Comparison of ENCODE assay signal across 9 cellular contexts in the genomic region with DNA sequence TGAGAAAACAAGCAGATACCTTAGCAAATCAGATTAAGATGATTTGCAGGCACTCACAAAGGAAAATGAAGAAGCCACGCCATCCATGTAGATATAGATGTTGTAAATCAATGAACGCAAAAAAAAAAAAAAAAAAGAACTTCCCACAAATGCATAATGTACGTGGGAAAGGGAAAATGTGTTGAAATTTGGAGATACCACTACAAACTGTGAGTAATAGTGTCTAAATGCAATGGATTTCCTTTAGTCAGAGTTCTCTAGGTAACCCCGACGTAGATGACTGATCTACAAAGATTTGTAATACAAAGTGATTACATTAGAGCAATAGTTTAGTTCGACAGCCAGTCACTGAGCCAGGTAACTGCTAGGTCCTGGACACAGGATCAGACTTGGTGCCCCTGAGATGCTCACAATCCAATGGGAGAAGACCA. TPM values are rescaled to one million over a fixed set of nuclear protein-coding genes. Genes with fewer than 3 reads are reported as not detected.
A peak's percentile ranks its signal among the peaks of the same experiment; 100 is the strongest.
DNase-seq lines count a peak whose midpoint lies in the region; ATAC-seq, FAIRE-seq and TF ChIP-seq lines count a peak whose summit lies in the region.
"Had no signal": no experiment of that assay in that cellular context is flagged by ENCODE, and none has a peak within 500 bp of the region (broad histone marks: within the 10 kb centered on the region; RNA-seq: fewer than 3 reads in every experiment).

No MANE protein-coding gene starts in this region.

- DNase-seq in HL-60 (ENCODE audit: low read depth in 1 of 2, low spot score in 1 of 2) (no peak), SIG-M5 treated with dmso at 0.1 percent for 504 hours (lab: John Stamatoyannopoulos, UW; ENCODE audit: unreplicated experiment) (no peak), GM19239 (ENCODE audit: insufficient read length, low spot score) (no peak), nucleus accumbens (lab: John Stamatoyannopoulos, UW) (no peak)
- no peak for DNase-seq in activated CD8-positive, alpha-beta T cell treated with anti-CD3 and anti-CD28 coated beads for 36 hours
- no peak for DNase-seq in stimulated activated naive B cell treated with anti-CD40 and anti-IgM and Interleukin-4, amounts not matched to agents 10 μg/mL and 1 μg/mL and 100 μg/mL, for 72 hours

- H3K27ac Mint-ChIP-seq in activated CD8-positive, alpha-beta T cell treated with anti-CD3 and anti-CD28 coated beads for 36 hours, result peak overlapping the region; percentile 80
- H3K27ac Mint-ChIP-seq in stimulated activated naive B cell treated with anti-CD40 and anti-IgM and Interleukin-4, amounts not matched to agents 10 μg/mL and 1 μg/mL and 100 μg/mL, for 72 hours, result peak overlapping the region; percentile 88

- H3K27ac ChIP-seq in HL-60 (replicated peaks), result peak overlapping the region; percentile 70

- H3K4me3 Mint-ChIP-seq in activated CD8-positive, alpha-beta T cell treated with anti-CD3 and anti-CD28 coated beads for 36 hours, result peak overlapping the region; percentile 76
- peak overlapping the region; percentile 80 to 83 for H3K4me3 Mint-ChIP-seq in stimulated activated naive B cell treated with anti-CD40 and anti-IgM and Interleukin-4, amounts not matched to agents 10 μg/mL and 1 μg/mL and 100 μg/mL, for 72 hours

- H3K9me3 ChIP-seq in iPS-15b (ENCODE audit: control insufficient read depth, insufficient read depth, low read length), result no peaks in the 10 kb centered on the region

- ATAC-seq in activated CD8-positive, alpha-beta T cell treated with anti-CD3 and anti-CD28 coated beads for 36 hours, result no peak
- ATAC-seq in stimulated activated naive B cell treated with anti-CD40 and anti-IgM and Interleukin-4, amounts not matched to agents 10 μg/mL and 1 μg/mL and 100 μg/mL, for 72 hours (replicated peaks), result no peak
- no peak for ATAC-seq in HG03039 (IDR thresholded peaks at IDR 0.05; ENCODE audit: unreplicated experiment)

- H3K4me1 ChIP-seq in iPS-15b (ENCODE audit: control insufficient read depth, insufficient read depth, low read length), result no peaks in the 10 kb centered on the region

- H3K9ac ChIP-seq in iPS-15b (ENCODE audit: low read depth, low read length), result no peak overlapping the region

- H3K27me3 ChIP-seq in HL-60 (ENCODE audit: insufficient read depth, poor library complexity, severe bottlenecking) (no peaks in the 10 kb centered on the region), iPS-15b (ENCODE audit: control insufficient read depth, insufficient read depth, low read length) (no peaks in the 10 kb centered on the region)

- H3K9me3 Mint-ChIP-seq in activated CD8-positive, alpha-beta T cell treated with anti-CD3 and anti-CD28 coated beads for 36 hours, result no peaks in the 10 kb centered on the region
- H3K9me3 Mint-ChIP-seq in stimulated activated naive B cell treated with anti-CD40 and anti-IgM and Interleukin-4, amounts not matched to agents 10 μg/mL and 1 μg/mL and 100 μg/mL, for 72 hours, result peaks cover 0 to 6% of the 10 kb centered on the region in 2 donors

- POLR2A ChIA-PET in activated CD8-positive, alpha-beta T cell treated with anti-CD3 and anti-CD28 coated beads for 36 hours (lab: Charles Lee), result interaction anchor here (1.4 kb wide), 1 partner anchor 21 kb away, joined by 3 read pairs; no protein-coding TSS in a partner anchor

- no peak for TF ChIP-seq CTCF in HL-60 (IDR thresholded peaks at IDR 0.05; ENCODE audit: insufficient read depth, low read length)
- TF ChIP-seq CTCF in activated CD8-positive, alpha-beta T cell treated with anti-CD3 and anti-CD28 coated beads for 36 hours (IDR thresholded peaks at IDR 0.05), result no peak

- H3K4me1 Mint-ChIP-seq in activated CD8-positive, alpha-beta T cell treated with anti-CD3 and anti-CD28 coated beads for 36 hours (ENCODE audit: low read depth), result peaks cover 23% of the 10 kb centered on the region
- H3K4me1 Mint-ChIP-seq in stimulated activated naive B cell treated with anti-CD40 and anti-IgM and Interleukin-4, amounts not matched to agents 10 μg/mL and 1 μg/mL and 100 μg/mL, for 72 hours, result peaks cover 14 to 31% of the 10 kb centered on the region in 2 donors

- no peaks in the 10 kb centered on the region for H3K27me3 Mint-ChIP-seq in activated CD8-positive, alpha-beta T cell treated with anti-CD3 and anti-CD28 coated beads for 36 hours
- no peaks in the 10 kb centered on the region for H3K27me3 Mint-ChIP-seq in stimulated activated naive B cell treated with anti-CD40 and anti-IgM and Interleukin-4, amounts not matched to agents 10 μg/mL and 1 μg/mL and 100 μg/mL, for 72 hours

- no peaks in the 10 kb centered on the region for H3K36me3 ChIP-seq in iPS-15b (ENCODE audit: control insufficient read depth, insufficient read depth, low read length)

- peaks cover 23% of the 10 kb centered on the region for H3K36me3 Mint-ChIP-seq in activated CD8-positive, alpha-beta T cell treated with anti-CD3 and anti-CD28 coated beads for 36 hours (ENCODE audit: low read depth)
- H3K36me3 Mint-ChIP-seq in stimulated activated naive B cell treated with anti-CD40 and anti-IgM and Interleukin-4, amounts not matched to agents 10 μg/mL and 1 μg/mL and 100 μg/mL, for 72 hours, result peaks cover 20 to 25% of the 10 kb centered on the region in 2 donors

- no peak for FAIRE-seq in GM19239 (lab: Jason Lieb, UNC)

- H3K4me3 ChIP-seq in HL-60 (replicated peaks; ENCODE audit: insufficient read depth, low read length) (peak overlapping the region; percentile 78), iPS-15b (ENCODE audit: low read depth, low read length) (peak overlapping the region; percentile 76)

- CTCF ChIA-PET in activated CD8-positive, alpha-beta T cell treated with anti-CD3 and anti-CD28 coated beads for 36 hours (lab: Charles Lee), result interaction anchor here (1.0 to 1.7 kb wide), 4 partner anchors 19 to 237 kb away, joined by 3 to 10 read pairs (median 4); a partner anchor contains a TSS

- intact Hi-C loops in activated CD8-positive, alpha-beta T cell treated with anti-CD3 and anti-CD28 coated beads for 36 hours (cut with micrococcal nuclease), result no loop called here

RNA-seq across cellular contexts. Expression of a gene that starts 0.8 kb away (rescaled TPM):
- 10 to 100 TPM; 17.2 to 17.5 TPM for total RNA-seq in activated CD8-positive, alpha-beta T cell treated with anti-CD3 and anti-CD28 coated beads for 36 hours

RNA-seq across cellular contexts. Expression of a gene that starts 4.3 kb away (rescaled TPM):
- total RNA-seq in activated CD8-positive, alpha-beta T cell treated with anti-CD3 and anti-CD28 coated beads for 36 hours, result 100 to 1,000 TPM; 687 to 694 TPM

RNA-seq across cellular contexts. Expression of a gene that starts 21.7 kb away (rescaled TPM):
- total RNA-seq in activated CD8-positive, alpha-beta T cell treated with anti-CD3 and anti-CD28 coated beads for 36 hours, result not detected
- total RNA-seq: renal cortical epithelial cell had no signal

RNA-seq across cellular contexts. Expression of a gene that starts 37.2 kb away (rescaled TPM):
- 10 to 100 TPM; 19.0 to 20.4 TPM for total RNA-seq in activated CD8-positive, alpha-beta T cell treated with anti-CD3 and anti-CD28 coated beads for 36 hours
